In genomic region chr4:139901516-139902327, GRCh38 we compare ENCODE assay signal across 1 cellular context.
TF ChIP-seq lines count a peak whose summit lies in the region.

No MANE protein-coding gene starts in this region.

TF ChIP-seq in HEK293, 187 proteins besides CTCF, POLR2A, EP300 and RAD21 (continued from another document):
- no peak for TF ChIP-seq ZNF26 (tag by site-specific recombination; IDR thresholded peaks at IDR 0.05)
- peak; percentile 58 for TF ChIP-seq FEZF1 (tag by site-specific recombination; IDR thresholded peaks at IDR 0.05)
- TF ChIP-seq PRDM6 (tag by site-specific recombination; IDR thresholded peaks at IDR 0.05) = peak; percentile 93
- no peak for TF ChIP-seq ZNF239 (tag by site-specific recombination; IDR thresholded peaks at IDR 0.05)
- no peak for TF ChIP-seq ZNF510 (tag by site-specific recombination; IDR thresholded peaks at IDR 0.05; ENCODE audit: insufficient replicate concordance)
- no peak for TF ChIP-seq PBX3 (CRISPR knock-in tag; IDR thresholded peaks at IDR 0.05)
